ENCODE assay signal across 1 cellular context in genomic region chr21:39379986-39380891, GRCh38.
TF ChIP-seq lines count a peak whose summit lies in the region.

No MANE protein-coding gene starts in this region.

TF ChIP-seq in K562, 482 proteins besides CTCF, POLR2A, EP300 and RAD21 (continued from another document and continues in another):
- TF ChIP-seq GTF2B (IDR thresholded peaks at IDR 0.05; ENCODE audit: extremely low read depth, insufficient read length) (no peak), EWSR1 (IDR thresholded peaks at IDR 0.05; ENCODE audit: borderline replicate concordance, low read depth, partially characterized antibody) (no peak), ZNF707 (CRISPR knock-in tag; conservative IDR thresholded peaks at IDR 0.05) (no peak), ZBED1 (IDR thresholded peaks at IDR 0.05) (0 out of 2 replicates have a peak, but pooled peaks have one; percentile 46), STAT6 (CRISPR knock-in tag; IDR thresholded peaks at IDR 0.05) (0 out of 2 replicates have a peak, but pooled peaks have one; percentile 71), ETV5 (CRISPR knock-in tag; IDR thresholded peaks at IDR 0.05; ENCODE audit: low read depth) (peak; percentile 67), PTBP1 (IDR thresholded peaks at IDR 0.05; ENCODE audit: low read depth, low read length) (no peak), RAD51 (IDR thresholded peaks at IDR 0.05; ENCODE audit: borderline replicate concordance, low read depth) (no peak), FOSL1 (tag; conservative IDR thresholded peaks at IDR 0.05) (0 out of 2 replicates have a peak, but pooled peaks have one; percentile 22), DNMT1 (IDR thresholded peaks at IDR 0.05) (no peak), FUS (optimal IDR thresholded peaks at IDR 0.05; ENCODE audit: low read depth, low read length) (no peak), ESRRB (CRISPR knock-in tag; IDR thresholded peaks at IDR 0.05; ENCODE audit: borderline replicate concordance) (no peak), PPARD (CRISPR knock-in tag; IDR thresholded peaks at IDR 0.05) (no peak), KAT2B (IDR thresholded peaks at IDR 0.05; ENCODE audit: low read depth, low read length) (no peak), ZNF232 (CRISPR knock-in tag; IDR thresholded peaks at IDR 0.05) (no peak), E2F5 (CRISPR knock-in tag; IDR thresholded peaks at IDR 0.05) (no peak), RFX1 (IDR thresholded peaks at IDR 0.05) (peak; percentile 83), ZBTB1 (CRISPR knock-in tag; IDR thresholded peaks at IDR 0.05; ENCODE audit: borderline replicate concordance, low read depth) (no peak), BDP1 (IDR thresholded peaks at IDR 0.05; ENCODE audit: insufficient read depth, insufficient read length) (no peak), BCLAF1 (IDR thresholded peaks at IDR 0.05; ENCODE audit: borderline replicate concordance in 1 of 2, control insufficient read depth in 1 of 2, low read depth in 2 of 2, low read length in 1 of 2) (no peak), MLLT1 (IDR thresholded peaks at IDR 0.05) (no peak), TCF3 (CRISPR knock-in tag; IDR thresholded peaks at IDR 0.05) (no peak)
- TF ChIP-seq, protein P1, sequence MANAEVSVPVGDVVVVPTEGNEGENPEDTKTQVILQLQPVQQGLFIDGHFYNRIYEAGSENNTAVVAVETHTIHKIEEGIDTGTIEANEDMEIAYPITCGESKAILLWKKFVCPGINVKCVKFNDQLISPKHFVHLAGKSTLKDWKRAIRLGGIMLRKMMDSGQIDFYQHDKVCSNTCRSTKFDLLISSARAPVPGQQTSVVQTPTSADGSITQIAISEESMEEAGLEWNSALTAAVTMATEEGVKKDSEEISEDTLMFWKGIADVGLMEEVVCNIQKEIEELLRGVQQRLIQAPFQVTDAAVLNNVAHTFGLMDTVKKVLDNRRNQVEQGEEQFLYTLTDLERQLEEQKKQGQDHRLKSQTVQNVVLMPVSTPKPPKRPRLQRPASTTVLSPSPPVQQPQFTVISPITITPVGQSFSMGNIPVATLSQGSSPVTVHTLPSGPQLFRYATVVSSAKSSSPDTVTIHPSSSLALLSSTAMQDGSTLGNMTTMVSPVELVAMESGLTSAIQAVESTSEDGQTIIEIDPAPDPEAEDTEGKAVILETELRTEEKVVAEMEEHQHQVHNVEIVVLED (CRISPR knock-in tag; IDR thresholded peaks at IDR 0.05) = peak; percentile 79
- TF ChIP-seq, protein P2, sequence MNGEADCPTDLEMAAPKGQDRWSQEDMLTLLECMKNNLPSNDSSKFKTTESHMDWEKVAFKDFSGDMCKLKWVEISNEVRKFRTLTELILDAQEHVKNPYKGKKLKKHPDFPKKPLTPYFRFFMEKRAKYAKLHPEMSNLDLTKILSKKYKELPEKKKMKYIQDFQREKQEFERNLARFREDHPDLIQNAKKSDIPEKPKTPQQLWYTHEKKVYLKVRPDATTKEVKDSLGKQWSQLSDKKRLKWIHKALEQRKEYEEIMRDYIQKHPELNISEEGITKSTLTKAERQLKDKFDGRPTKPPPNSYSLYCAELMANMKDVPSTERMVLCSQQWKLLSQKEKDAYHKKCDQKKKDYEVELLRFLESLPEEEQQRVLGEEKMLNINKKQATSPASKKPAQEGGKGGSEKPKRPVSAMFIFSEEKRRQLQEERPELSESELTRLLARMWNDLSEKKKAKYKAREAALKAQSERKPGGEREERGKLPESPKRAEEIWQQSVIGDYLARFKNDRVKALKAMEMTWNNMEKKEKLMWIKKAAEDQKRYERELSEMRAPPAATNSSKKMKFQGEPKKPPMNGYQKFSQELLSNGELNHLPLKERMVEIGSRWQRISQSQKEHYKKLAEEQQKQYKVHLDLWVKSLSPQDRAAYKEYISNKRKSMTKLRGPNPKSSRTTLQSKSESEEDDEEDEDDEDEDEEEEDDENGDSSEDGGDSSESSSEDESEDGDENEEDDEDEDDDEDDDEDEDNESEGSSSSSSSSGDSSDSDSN (IDR thresholded peaks at IDR 0.05; ENCODE audit: borderline replicate concordance in 1 of 2, low read depth in 2 of 2, low read length in 2 of 2) = peak in 1 of 2 experiments; percentile 84; a peak in 1 of 4 replicates
- TF ChIP-seq, protein P3, sequence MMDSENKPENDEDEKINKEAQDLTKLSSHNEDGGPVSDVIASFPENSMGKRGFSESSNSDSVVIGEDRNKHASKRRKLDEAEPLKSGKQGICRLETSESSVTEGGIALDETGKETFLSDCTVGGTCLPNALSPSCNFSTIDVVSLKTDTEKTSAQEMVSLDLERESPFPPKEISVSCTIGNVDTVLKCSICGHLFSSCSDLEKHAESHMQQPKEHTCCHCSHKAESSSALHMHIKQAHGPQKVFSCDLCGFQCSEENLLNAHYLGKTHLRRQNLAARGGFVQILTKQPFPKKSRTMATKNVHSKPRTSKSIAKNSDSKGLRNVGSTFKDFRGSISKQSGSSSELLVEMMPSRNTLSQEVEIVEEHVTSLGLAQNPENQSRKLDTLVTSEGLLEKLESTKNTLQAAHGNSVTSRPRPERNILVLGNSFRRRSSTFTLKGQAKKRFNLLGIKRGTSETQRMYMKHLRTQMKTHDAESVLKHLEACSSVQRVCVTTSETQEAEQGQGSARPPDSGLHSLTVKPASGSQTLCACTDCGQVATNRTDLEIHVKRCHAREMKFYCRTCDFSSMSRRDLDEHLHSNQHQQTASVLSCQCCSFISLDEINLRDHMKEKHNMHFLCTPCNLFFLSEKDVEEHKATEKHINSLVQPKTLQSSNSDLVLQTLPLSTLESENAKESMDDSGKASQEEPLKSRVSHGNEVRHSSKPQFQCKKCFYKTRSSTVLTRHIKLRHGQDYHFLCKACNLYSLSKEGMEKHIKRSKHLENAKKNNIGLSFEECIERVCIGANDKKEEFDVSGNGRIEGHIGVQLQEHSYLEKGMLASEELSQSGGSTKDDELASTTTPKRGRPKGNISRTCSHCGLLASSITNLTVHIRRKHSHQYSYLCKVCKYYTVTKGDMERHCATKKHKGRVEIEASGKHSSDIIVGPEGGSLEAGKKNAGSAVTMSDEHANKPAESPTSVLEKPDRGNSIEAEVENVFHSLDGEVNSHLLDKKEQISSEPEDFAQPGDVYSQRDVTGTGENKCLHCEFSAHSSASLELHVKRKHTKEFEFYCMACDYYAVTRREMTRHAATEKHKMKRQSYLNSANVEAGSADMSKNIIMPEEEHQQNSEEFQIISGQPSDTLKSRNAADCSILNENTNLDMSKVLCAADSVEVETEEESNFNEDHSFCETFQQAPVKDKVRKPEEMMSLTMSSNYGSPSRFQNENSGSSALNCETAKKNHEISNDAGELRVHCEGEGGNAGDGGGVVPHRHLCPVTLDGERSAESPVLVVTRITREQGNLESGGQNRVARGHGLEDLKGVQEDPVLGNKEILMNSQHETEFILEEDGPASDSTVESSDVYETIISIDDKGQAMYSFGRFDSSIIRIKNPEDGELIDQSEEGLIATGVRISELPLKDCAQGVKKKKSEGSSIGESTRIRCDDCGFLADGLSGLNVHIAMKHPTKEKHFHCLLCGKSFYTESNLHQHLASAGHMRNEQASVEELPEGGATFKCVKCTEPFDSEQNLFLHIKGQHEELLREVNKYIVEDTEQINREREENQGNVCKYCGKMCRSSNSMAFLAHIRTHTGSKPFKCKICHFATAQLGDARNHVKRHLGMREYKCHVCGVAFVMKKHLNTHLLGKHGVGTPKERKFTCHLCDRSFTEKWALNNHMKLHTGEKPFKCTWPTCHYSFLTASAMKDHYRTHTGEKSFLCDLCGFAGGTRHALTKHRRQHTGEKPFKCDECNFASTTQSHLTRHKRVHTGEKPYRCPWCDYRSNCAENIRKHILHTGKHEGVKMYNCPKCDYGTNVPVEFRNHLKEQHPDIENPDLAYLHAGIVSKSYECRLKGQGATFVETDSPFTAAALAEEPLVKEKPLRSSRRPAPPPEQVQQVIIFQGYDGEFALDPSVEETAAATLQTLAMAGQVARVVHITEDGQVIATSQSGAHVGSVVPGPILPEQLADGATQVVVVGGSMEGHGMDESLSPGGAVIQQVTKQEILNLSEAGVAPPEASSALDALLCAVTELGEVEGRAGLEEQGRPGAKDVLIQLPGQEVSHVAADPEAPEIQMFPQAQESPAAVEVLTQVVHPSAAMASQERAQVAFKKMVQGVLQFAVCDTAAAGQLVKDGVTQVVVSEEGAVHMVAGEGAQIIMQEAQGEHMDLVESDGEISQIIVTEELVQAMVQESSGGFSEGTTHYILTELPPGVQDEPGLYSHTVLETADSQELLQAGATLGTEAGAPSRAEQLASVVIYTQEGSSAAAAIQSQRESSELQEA (IDR thresholded peaks at IDR 0.05; ENCODE audit: low read depth) = peak; percentile 89
- TF ChIP-seq, protein P4, sequence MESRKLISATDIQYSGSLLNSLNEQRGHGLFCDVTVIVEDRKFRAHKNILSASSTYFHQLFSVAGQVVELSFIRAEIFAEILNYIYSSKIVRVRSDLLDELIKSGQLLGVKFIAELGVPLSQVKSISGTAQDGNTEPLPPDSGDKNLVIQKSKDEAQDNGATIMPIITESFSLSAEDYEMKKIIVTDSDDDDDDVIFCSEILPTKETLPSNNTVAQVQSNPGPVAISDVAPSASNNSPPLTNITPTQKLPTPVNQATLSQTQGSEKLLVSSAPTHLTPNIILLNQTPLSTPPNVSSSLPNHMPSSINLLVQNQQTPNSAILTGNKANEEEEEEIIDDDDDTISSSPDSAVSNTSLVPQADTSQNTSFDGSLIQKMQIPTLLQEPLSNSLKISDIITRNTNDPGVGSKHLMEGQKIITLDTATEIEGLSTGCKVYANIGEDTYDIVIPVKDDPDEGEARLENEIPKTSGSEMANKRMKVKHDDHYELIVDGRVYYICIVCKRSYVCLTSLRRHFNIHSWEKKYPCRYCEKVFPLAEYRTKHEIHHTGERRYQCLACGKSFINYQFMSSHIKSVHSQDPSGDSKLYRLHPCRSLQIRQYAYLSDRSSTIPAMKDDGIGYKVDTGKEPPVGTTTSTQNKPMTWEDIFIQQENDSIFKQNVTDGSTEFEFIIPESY (CRISPR knock-in tag; IDR thresholded peaks at IDR 0.05) = no peak
- TF ChIP-seq, protein P5, sequence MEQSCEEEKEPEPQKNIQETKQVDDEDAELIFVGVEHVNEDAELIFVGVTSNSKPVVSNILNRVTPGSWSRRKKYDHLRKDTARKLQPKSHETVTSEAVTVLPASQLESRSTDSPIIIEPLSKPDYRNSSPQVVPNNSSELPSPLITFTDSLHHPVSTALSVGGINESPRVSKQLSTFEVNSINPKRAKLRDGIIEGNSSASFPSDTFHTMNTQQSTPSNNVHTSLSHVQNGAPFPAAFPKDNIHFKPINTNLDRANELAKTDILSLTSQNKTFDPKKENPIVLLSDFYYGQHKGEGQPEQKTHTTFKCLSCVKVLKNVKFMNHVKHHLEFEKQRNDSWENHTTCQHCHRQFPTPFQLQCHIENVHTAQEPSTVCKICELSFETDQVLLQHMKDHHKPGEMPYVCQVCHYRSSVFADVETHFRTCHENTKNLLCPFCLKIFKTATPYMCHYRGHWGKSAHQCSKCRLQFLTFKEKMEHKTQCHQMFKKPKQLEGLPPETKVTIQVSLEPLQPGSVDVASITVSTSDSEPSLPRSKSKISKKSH (CRISPR knock-in tag; IDR thresholded peaks at IDR 0.05) = no peak
